ENCODE assay signal across 1 cellular context in the genomic region with DNA sequence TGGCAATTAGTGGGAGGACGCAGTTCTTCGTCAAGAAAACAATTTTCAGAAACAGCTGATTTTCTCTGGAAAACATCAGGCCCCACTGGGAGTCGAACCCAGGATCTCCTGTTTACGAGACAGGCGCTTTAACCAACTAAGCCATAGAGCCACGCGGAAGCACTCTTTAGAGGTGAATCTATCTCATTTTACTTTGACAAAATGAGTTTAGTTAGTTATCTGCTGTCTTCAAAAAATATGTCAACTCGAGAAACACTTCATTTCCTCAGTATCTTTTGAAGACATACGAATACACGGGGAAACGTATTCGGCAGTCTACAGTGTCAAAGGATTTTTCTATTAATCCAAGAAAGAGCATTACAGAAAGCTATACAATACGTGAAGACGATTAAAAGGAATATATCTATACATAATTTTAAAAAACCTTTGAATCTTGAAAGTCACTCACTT.
TF ChIP-seq lines count a peak whose summit lies in the region.

No MANE protein-coding gene starts in this region.

TF ChIP-seq in HCT116, 20 proteins besides CTCF, POLR2A, EP300 and RAD21 (continued from another document):
- TF ChIP-seq CBX3 (IDR thresholded peaks at IDR 0.05; ENCODE audit: low read depth) (peak; percentile 87), EGR1 (IDR thresholded peaks at IDR 0.05; ENCODE audit: low read depth) (no peak), EZH2phosphoT487 (IDR thresholded peaks at IDR 0.05; ENCODE audit: borderline replicate concordance) (no peak), SP1 (IDR thresholded peaks at IDR 0.05; ENCODE audit: low read depth) (no peak), CEBPB (IDR thresholded peaks at IDR 0.05; ENCODE audit: low read depth) (peak; percentile 24; the same call in 1 of the 2 replicates), JUND (IDR thresholded peaks at IDR 0.05) (0 out of 2 replicates have a peak, but pooled peaks have one; percentile 25), YY1 (IDR thresholded peaks at IDR 0.05; ENCODE audit: extremely low read depth, insufficient replicate concordance, low read depth, low read length) (peak; percentile 55), TCF7L2 (IDR thresholded peaks at IDR 0.05; ENCODE audit: borderline replicate concordance, extremely low read depth, insufficient read depth, insufficient read length) (no peak)
- TF ChIP-seq, protein P1, sequence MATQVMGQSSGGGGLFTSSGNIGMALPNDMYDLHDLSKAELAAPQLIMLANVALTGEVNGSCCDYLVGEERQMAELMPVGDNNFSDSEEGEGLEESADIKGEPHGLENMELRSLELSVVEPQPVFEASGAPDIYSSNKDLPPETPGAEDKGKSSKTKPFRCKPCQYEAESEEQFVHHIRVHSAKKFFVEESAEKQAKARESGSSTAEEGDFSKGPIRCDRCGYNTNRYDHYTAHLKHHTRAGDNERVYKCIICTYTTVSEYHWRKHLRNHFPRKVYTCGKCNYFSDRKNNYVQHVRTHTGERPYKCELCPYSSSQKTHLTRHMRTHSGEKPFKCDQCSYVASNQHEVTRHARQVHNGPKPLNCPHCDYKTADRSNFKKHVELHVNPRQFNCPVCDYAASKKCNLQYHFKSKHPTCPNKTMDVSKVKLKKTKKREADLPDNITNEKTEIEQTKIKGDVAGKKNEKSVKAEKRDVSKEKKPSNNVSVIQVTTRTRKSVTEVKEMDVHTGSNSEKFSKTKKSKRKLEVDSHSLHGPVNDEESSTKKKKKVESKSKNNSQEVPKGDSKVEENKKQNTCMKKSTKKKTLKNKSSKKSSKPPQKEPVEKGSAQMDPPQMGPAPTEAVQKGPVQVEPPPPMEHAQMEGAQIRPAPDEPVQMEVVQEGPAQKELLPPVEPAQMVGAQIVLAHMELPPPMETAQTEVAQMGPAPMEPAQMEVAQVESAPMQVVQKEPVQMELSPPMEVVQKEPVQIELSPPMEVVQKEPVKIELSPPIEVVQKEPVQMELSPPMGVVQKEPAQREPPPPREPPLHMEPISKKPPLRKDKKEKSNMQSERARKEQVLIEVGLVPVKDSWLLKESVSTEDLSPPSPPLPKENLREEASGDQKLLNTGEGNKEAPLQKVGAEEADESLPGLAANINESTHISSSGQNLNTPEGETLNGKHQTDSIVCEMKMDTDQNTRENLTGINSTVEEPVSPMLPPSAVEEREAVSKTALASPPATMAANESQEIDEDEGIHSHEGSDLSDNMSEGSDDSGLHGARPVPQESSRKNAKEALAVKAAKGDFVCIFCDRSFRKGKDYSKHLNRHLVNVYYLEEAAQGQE (IDR thresholded peaks at IDR 0.05; ENCODE audit: low read depth): no peak
